Comparison of ENCODE assay signal across 8 cellular contexts in the genomic region with DNA sequence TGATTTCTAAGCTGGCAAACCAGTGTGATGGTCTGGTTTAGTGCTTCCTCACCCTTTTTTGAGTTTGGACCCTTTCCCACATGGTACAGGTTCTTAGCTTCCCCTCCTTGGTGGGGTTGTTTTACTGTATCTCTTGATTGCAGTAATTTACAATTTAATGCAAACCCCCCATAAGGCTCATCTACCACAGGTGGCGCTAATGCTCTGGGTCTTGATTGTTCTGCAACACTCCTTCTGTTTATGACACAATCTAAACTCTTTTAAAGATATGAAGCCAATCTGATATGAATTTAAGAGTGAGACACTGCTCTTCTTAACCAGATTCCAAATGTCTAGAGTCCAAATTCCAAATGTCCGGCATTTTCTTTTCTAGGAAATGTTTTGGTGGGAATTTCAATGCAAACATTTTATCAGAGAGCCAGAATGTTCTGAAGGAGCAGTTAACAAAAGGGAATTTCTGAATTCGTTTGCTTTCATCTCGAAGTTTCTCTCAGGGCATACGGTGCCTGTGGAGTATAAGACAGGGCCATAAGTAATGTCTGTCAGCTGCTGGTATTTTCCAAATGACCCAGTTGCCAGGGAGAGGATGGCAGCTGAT.
DNase-seq lines count a peak whose midpoint lies in the region; ATAC-seq and TF ChIP-seq lines count a peak whose summit lies in the region.

No MANE protein-coding gene starts in this region.

- H3K4me1 ChIP-seq in DND-41 (ENCODE audit: insufficient read depth, low read length) (no peaks in the 10 kb centered on the region), endodermal cell (ENCODE audit: control insufficient read depth, insufficient read depth, low read length) (peaks cover 24% of the 10 kb centered on the region), psoas muscle (peaks cover 14% of the 10 kb centered on the region)

- H3K27me3 ChIP-seq in DND-41 (ENCODE audit: insufficient read depth, low read length, poor library complexity) = no peaks in the 10 kb centered on the region
- H3K27me3 ChIP-seq in endodermal cell (ENCODE audit: control insufficient read depth, insufficient read depth, low read length, poor library complexity, severe bottlenecking) = no peaks in the 10 kb centered on the region
- no peaks in the 10 kb centered on the region for H3K27me3 ChIP-seq in psoas muscle (ENCODE audit: insufficient read depth in 3 of 3, low read length in 2 of 3)

- H3K36me3 Mint-ChIP-seq in T-helper 17 cell (ENCODE audit: low read depth) (no peaks in the 10 kb centered on the region), endodermal cell (ENCODE audit: low read depth) (peaks cover 16% of the 10 kb centered on the region)

- no peak for ATAC-seq in DND-41 (ENCODE audit: insufficient read depth, low read depth)
- ATAC-seq in T-helper 17 cell = peak; percentile 65
- ATAC-seq in psoas muscle = peak; percentile 44 to 75 (median 60)
- no peak for ATAC-seq in HG03159 (IDR thresholded peaks at IDR 0.05; ENCODE audit: unreplicated experiment)
- ATAC-seq in HG02678 (IDR thresholded peaks at IDR 0.05; ENCODE audit: unreplicated experiment) = no peak

- H2AFZ ChIP-seq in DND-41 (ENCODE audit: low read depth, low read length) = no peak overlapping the region

- no peak for DNase-seq in DND-41
- DNase-seq in KBM-7 = peak; percentile 60
- peak in 1 of 3 donors; percentile 32 for DNase-seq in T-helper 17 cell
- DNase-seq in endodermal cell = peak; percentile 58
- DNase-seq in psoas muscle = no peak
- DNase-seq in C1 segment of cervical spinal cord (lab: John Stamatoyannopoulos, UW) = no peak

- TF ChIP-seq CTCF in DND-41 (IDR thresholded peaks at IDR 0.05; ENCODE audit: borderline replicate concordance, extremely low read depth, low read length, poor library complexity, severe bottlenecking) = peak; percentile 50
- peak; percentile 84 for TF ChIP-seq CTCF in endodermal cell (conservative IDR thresholded peaks at IDR 0.05)
- TF ChIP-seq CTCF in psoas muscle (IDR thresholded peaks at IDR 0.05) = peak; percentile 43

- peak overlapping the region; percentile 34 for H3K27ac Mint-ChIP-seq in T-helper 17 cell
- no peak overlapping the region for H3K27ac Mint-ChIP-seq in endodermal cell

- H4K20me1 ChIP-seq in DND-41 (ENCODE audit: insufficient read depth, low read length) = no peaks in the 10 kb centered on the region

- H3K4me2 ChIP-seq in DND-41 (ENCODE audit: insufficient read depth, low read length) = no peak overlapping the region

- no peaks in the 10 kb centered on the region for H3K27me3 Mint-ChIP-seq in T-helper 17 cell
- no peaks in the 10 kb centered on the region for H3K27me3 Mint-ChIP-seq in endodermal cell (ENCODE audit: insufficient read depth)

- intact Hi-C loops in psoas muscle (cut with DNase I) = loop anchor here in 1 of 2 donors (10.0 kb wide), 1 partner anchor 658 kb away; no protein-coding TSS in a partner anchor

- H3K4me1 Mint-ChIP-seq in T-helper 17 cell (no peaks in the 10 kb centered on the region), endodermal cell (peaks cover 46% of the 10 kb centered on the region)

- WGBS in endodermal cell (ENCODE audit: insufficient coverage in 1 of 2, insufficient read length in 1 of 2), 2 experiments = 70 to 81% methylated on average over 2 to 5 of the region's 5 CpGs
- 48 to 53% (median 52%) methylated on average over 5 of the region's 5 CpGs for WGBS in psoas muscle, 3 donors

- H3K9ac ChIP-seq in DND-41 (ENCODE audit: low read depth, low read length) (no peak overlapping the region), endodermal cell (ENCODE audit: extremely low read depth, low read length, poor library complexity, severe bottlenecking) (no peak overlapping the region)

- H3K9me3 ChIP-seq in DND-41 (ENCODE audit: insufficient read depth, low read length, severe bottlenecking) (peaks cover 2% of the 10 kb centered on the region), T-helper 17 cell (ENCODE audit: control insufficient read depth, low read length, poor library complexity, severe bottlenecking) (no peaks in the 10 kb centered on the region), endodermal cell (ENCODE audit: control insufficient read depth, low read length) (peaks cover 14% of the 10 kb centered on the region), psoas muscle (no peaks in the 10 kb centered on the region)

- H3K36me3 ChIP-seq in DND-41 (ENCODE audit: insufficient read depth, low read length) = peaks cover 17% of the 10 kb centered on the region
- H3K36me3 ChIP-seq in endodermal cell (ENCODE audit: control insufficient read depth, insufficient read depth, low read length) = peaks cover 7% of the 10 kb centered on the region
- no peaks in the 10 kb centered on the region for H3K36me3 ChIP-seq in psoas muscle (ENCODE audit: insufficient read depth in 1 of 2, low read depth in 1 of 2)

- no peaks in the 10 kb centered on the region for H3K79me2 ChIP-seq in DND-41 (ENCODE audit: insufficient read depth, low read length)

- H3K4me3 ChIP-seq in DND-41 (ENCODE audit: low read depth in 1 of 2, low read length in 2 of 2) = no peak overlapping the region
- H3K4me3 ChIP-seq in endodermal cell (ENCODE audit: low read length) = no peak overlapping the region
- H3K4me3 ChIP-seq in psoas muscle = no peak overlapping the region

- H3K27ac ChIP-seq in DND-41 (ENCODE audit: low read length) (no peak overlapping the region), endodermal cell (ENCODE audit: low read depth, low read length) (peak overlapping the region; percentile 15), psoas muscle (peak overlapping the region; percentile 53)

- H3K4me3 Mint-ChIP-seq in T-helper 17 cell (no peak overlapping the region), endodermal cell (no peak overlapping the region)

- H3K9me3 Mint-ChIP-seq in endodermal cell = peaks cover 6% of the 10 kb centered on the region

- in situ Hi-C loops in KBM-7 (cut with MboI; ENCODE audit: low pct_unique_long_range_greater_than_20kb, low sequenced_read_pairs) = loop anchor here (25.0 kb wide), 1 partner anchor 795 kb away; the partner anchor contains the start of gene HMHB1

Comparison
In these comparisons a context has a peak if more than half of its experiments do, and no peak if none do; other contexts are left out.
1. ATAC-seq: peak in T-helper 17 cell (single experiment) and psoas muscle (4 of 4); none in DND-41 (single experiment), HG03159 (single experiment) and HG02678 (single experiment).
2. DNase-seq: peak in KBM-7 (single experiment) and endodermal cell (single experiment); none in DND-41 (single experiment), psoas muscle (0 of 2) and C1 segment of cervical spinal cord (0 of 14).
3. Peak in every context shown above with its lines, with median percentiles within 50 percentile points of each other: CTCF ChIP-seq.